Comparison of ENCODE assay signal across 1 cellular context in genomic region chr6:16761469-16762264, GRCh38.
TF ChIP-seq lines count a peak whose summit lies in the region.

No MANE protein-coding gene starts in this region.

TF ChIP-seq in GM12878, 131 proteins besides CTCF, POLR2A, EP300 and RAD21 (continued from another document and continues in another):
- TF ChIP-seq CUX1 (IDR thresholded peaks at IDR 0.05; ENCODE audit: insufficient replicate concordance, low read depth, low read length) = no peak
- TF ChIP-seq MEF2B (IDR thresholded peaks at IDR 0.05; ENCODE audit: partially characterized antibody, poor library complexity, severe bottlenecking) = no peak
- no peak for TF ChIP-seq BMI1 (IDR thresholded peaks at IDR 0.05; ENCODE audit: borderline replicate concordance)
- 0 out of 2 replicates have a peak, but pooled peaks have one; percentile 44 for TF ChIP-seq HDGF (IDR thresholded peaks at IDR 0.05)
- TF ChIP-seq CHD2 (IDR thresholded peaks at IDR 0.05; ENCODE audit: borderline replicate concordance, low read depth, low read length) = peak; percentile 52; the same call in 1 of the 2 replicates
- TF ChIP-seq YBX1 (IDR thresholded peaks at IDR 0.05) = no peak
- no peak for TF ChIP-seq SREBF1 (IDR thresholded peaks at IDR 0.05; ENCODE audit: low read length)
- TF ChIP-seq SIX5 (IDR thresholded peaks at IDR 0.05; ENCODE audit: low read depth, low read length, severe bottlenecking) = no peak
- no peak for TF ChIP-seq KLF5 (IDR thresholded peaks at IDR 0.05; ENCODE audit: partially characterized antibody)
- TF ChIP-seq SUZ12 (IDR thresholded peaks at IDR 0.05; ENCODE audit: unreplicated experiment) = no peak
- no peak for TF ChIP-seq NR2C2 (IDR thresholded peaks at IDR 0.05; ENCODE audit: borderline replicate concordance, control insufficient read depth, insufficient read length, low read depth)
- no peak; the same call in 1 of the 2 replicates for TF ChIP-seq CREB1 (IDR thresholded peaks at IDR 0.05; ENCODE audit: low read depth)
- TF ChIP-seq CBX5 (IDR thresholded peaks at IDR 0.05; ENCODE audit: low read depth) = no peak
- no peak for TF ChIP-seq PML (IDR thresholded peaks at IDR 0.05; ENCODE audit: low read length)
- peak; percentile 77 for TF ChIP-seq NKRF (conservative IDR thresholded peaks at IDR 0.05)
- no peak for TF ChIP-seq ZBTB11 (CRISPR knock-in tag; IDR thresholded peaks at IDR 0.05)
- TF ChIP-seq PBX3 (IDR thresholded peaks at IDR 0.05; ENCODE audit: insufficient replicate concordance, low read depth, low read length) = peak; percentile 22
- peak; percentile 71; the same call in 1 of the 2 replicates for TF ChIP-seq RB1 (IDR thresholded peaks at IDR 0.05; ENCODE audit: borderline replicate concordance)
- peak in 1 of 2 experiments; percentile 41; a peak in 1 of 3 replicates for TF ChIP-seq EGR1 (IDR thresholded peaks at IDR 0.05; ENCODE audit: borderline replicate concordance in 1 of 2, low read depth in 2 of 2, low read length in 2 of 2)
- TF ChIP-seq ZNF24 (IDR thresholded peaks at IDR 0.05) = peak; percentile 72
- no peak for TF ChIP-seq TCF12 (IDR thresholded peaks at IDR 0.05; ENCODE audit: low read depth, low read length)
- TF ChIP-seq SMARCA5 (IDR thresholded peaks at IDR 0.05) = peak; percentile 62; the same call in 1 of the 2 replicates
- peak; percentile 49; the same call in 1 of the 2 replicates for TF ChIP-seq TBL1XR1 (IDR thresholded peaks at IDR 0.05; ENCODE audit: low read depth, low read length)
- TF ChIP-seq STAT1 (conservative IDR thresholded peaks at IDR 0.05) = no peak
- TF ChIP-seq TAF1 (IDR thresholded peaks at IDR 0.05; ENCODE audit: borderline replicate concordance, low read depth, low read length) = peak; percentile 32; the same call in 1 of the 2 replicates
- TF ChIP-seq BCLAF1 (IDR thresholded peaks at IDR 0.05) = 0 out of 2 replicates have a peak, but pooled peaks have one; percentile 33
- 0 out of 2 replicates have a peak, but pooled peaks have one; percentile 44 for TF ChIP-seq NBN (IDR thresholded peaks at IDR 0.05)
- TF ChIP-seq BRCA1 (IDR thresholded peaks at IDR 0.05; ENCODE audit: low read depth, low read length) = no peak
- no peak for TF ChIP-seq ESRRA (IDR thresholded peaks at IDR 0.05; ENCODE audit: low read length)
- TF ChIP-seq FOS (IDR thresholded peaks at IDR 0.05; ENCODE audit: borderline replicate concordance, extremely low read depth, insufficient read length) = no peak
- TF ChIP-seq ZBTB33 (IDR thresholded peaks at IDR 0.05) = no peak
- no peak for TF ChIP-seq SMAD1 (IDR thresholded peaks at IDR 0.05; ENCODE audit: low read depth, partially characterized antibody)
- no peak for TF ChIP-seq FOXK2 (IDR thresholded peaks at IDR 0.05)
- TF ChIP-seq NRF1 (conservative IDR thresholded peaks at IDR 0.05; ENCODE audit: low read depth, low read length) = no peak
- TF ChIP-seq ZBED1 (IDR thresholded peaks at IDR 0.05; ENCODE audit: borderline replicate concordance) = 0 out of 2 replicates have a peak, but pooled peaks have one; percentile 16
- TF ChIP-seq BCL11A (IDR thresholded peaks at IDR 0.05; ENCODE audit: low read depth, low read length) = no peak
- peak; percentile 21; the same call in 1 of the 2 replicates for TF ChIP-seq BACH1 (IDR thresholded peaks at IDR 0.05; ENCODE audit: borderline replicate concordance)
- no peak for TF ChIP-seq SREBF2 (IDR thresholded peaks at IDR 0.05; ENCODE audit: low read length)
- TF ChIP-seq E4F1 (IDR thresholded peaks at IDR 0.05; ENCODE audit: borderline replicate concordance, partially characterized antibody) = no peak
- no peak for TF ChIP-seq RCOR1 (conservative IDR thresholded peaks at IDR 0.05; ENCODE audit: low read depth, low read length)
- TF ChIP-seq SRF (IDR thresholded peaks at IDR 0.05; ENCODE audit: low read depth in 2 of 2, low read length in 2 of 2) = peak; percentile 67 to 94
- peak; percentile 40; the same call in 1 of the 2 replicates for TF ChIP-seq ZNF217 (IDR thresholded peaks at IDR 0.05)
